ENCODE assay signal across 15 cellular contexts in genomic region chr18:44973282-44973681, GRCh38.
DNase-seq lines count a peak whose midpoint lies in the region; ATAC-seq and TF ChIP-seq lines count a peak whose summit lies in the region.
"Had no signal": no experiment of that assay in that cellular context is flagged by ENCODE, and none has a peak within 500 bp of the region (broad histone marks: within the 10 kb centered on the region; RNA-seq: fewer than 3 reads in every experiment).

No MANE protein-coding gene starts in this region.

- 95% methylated on average over 2 of the region's 2 CpGs for WGBS in liver

- no peak overlapping the region for H2AFZ ChIP-seq in GM23338

- no peak overlapping the region for H3K4me2 ChIP-seq in GM23338

- H3K4me3 Mint-ChIP-seq in GM23338: no peak overlapping the region
- H3K4me3 Mint-ChIP-seq: nephron had no signal

- no peak overlapping the region for H3K9ac ChIP-seq in liver (ENCODE audit: low read depth in 1 of 2, low read length in 2 of 2)

- no peak overlapping the region for H3K27ac Mint-ChIP-seq in GM23338
- H3K27ac Mint-ChIP-seq: nephron had no signal

- TF ChIP-seq CTCF in GM23338 (conservative IDR thresholded peaks at IDR 0.05; ENCODE audit: low read depth in 2 of 2) (peak; percentile 59 to 61), astrocyte of the spinal cord (IDR thresholded peaks at IDR 0.05; ENCODE audit: low read depth, low read length) (peak; percentile 35), liver (IDR thresholded peaks at IDR 0.05; ENCODE audit: low read depth, low read length, missing input control) (peak; percentile 18)

- peaks cover 9% of the 10 kb centered on the region; the same call in 1 of the 2 replicates for H3K4me1 ChIP-seq in GM23338 (ENCODE audit: insufficient read depth)
- peaks cover 0 to 10% (median 0%) of the 10 kb centered on the region in 4 donors for H3K4me1 ChIP-seq in liver (ENCODE audit: control insufficient read depth in 4 of 4, insufficient read depth in 4 of 4, low read length in 3 of 4)

- H3K4me1 Mint-ChIP-seq in GM23338: peaks cover 24% of the 10 kb centered on the region

- H3K9me3 Mint-ChIP-seq in GM23338: no peaks in the 10 kb centered on the region
- H3K9me3 Mint-ChIP-seq: nephron had no signal

- no peak overlapping the region for H3K4me3 ChIP-seq in GM23338
- no peak overlapping the region for H3K4me3 ChIP-seq in astrocyte of the spinal cord (ENCODE audit: low read depth, low read length)
- H3K4me3 ChIP-seq in liver (ENCODE audit: low read depth in 1 of 3, low read length in 3 of 3): no peak overlapping the region
- H3K4me3 ChIP-seq: K562 had no signal

- no peaks in the 10 kb centered on the region for H3F3A ChIP-seq in GM23338 (replicated peaks; ENCODE audit: low read depth)

- peak; percentile 52 to 62 for TF ChIP-seq RAD21 in liver (IDR thresholded peaks at IDR 0.05)

- H3K27me3 Mint-ChIP-seq in GM23338 (ENCODE audit: insufficient read depth, low read depth, poor library complexity): peaks cover 5% of the 10 kb centered on the region

- H3K9me3 ChIP-seq in liver (ENCODE audit: control insufficient read depth in 4 of 4, low read length in 3 of 4): no peaks in the 10 kb centered on the region

- H3K36me3 ChIP-seq in GM23338 (ENCODE audit: insufficient read depth) (no peaks in the 10 kb centered on the region), liver (ENCODE audit: control insufficient read depth in 4 of 4, insufficient read depth in 3 of 4, low read depth in 1 of 4, low read length in 3 of 4) (no peaks in the 10 kb centered on the region)

- H3K27ac ChIP-seq in GM23338 (ENCODE audit: low read depth) (no peak overlapping the region), liver (ENCODE audit: low read depth in 1 of 2, low read length in 2 of 2) (no peak overlapping the region)
- H3K27ac ChIP-seq: 22Rv1 had no signal

- H4K20me1 ChIP-seq in GM23338 (replicated peaks; ENCODE audit: insufficient read depth): no peaks in the 10 kb centered on the region

- no peaks in the 10 kb centered on the region for H3K79me2 ChIP-seq in GM23338 (replicated peaks; ENCODE audit: insufficient read depth)

- H3K36me3 Mint-ChIP-seq in GM23338 (ENCODE audit: low read depth): no peaks in the 10 kb centered on the region

- peak; percentile 31 for DNase-seq in DMS 273 (lab: John Stamatoyannopoulos, UW; ENCODE audit: unreplicated experiment)
- DNase-seq in DMS 273 treated with DMSO at 0.1 percent for 48 hours (lab: John Stamatoyannopoulos, UW): no peak
- DNase-seq in GM23338 (ENCODE audit: low spot score): peak; percentile 51
- peak; percentile 30 for DNase-seq in astrocyte of the spinal cord (ENCODE audit: low read depth, low spot score)
- no peak for DNase-seq in AML-193 (lab: John Stamatoyannopoulos, UW)
- DNase-seq: H7; NCI-H226; SHP77 treated with DMSO at 0.1 percent for 48 hours; stimulated activated naive CD4-positive, alpha-beta T cell had no signal

- ATAC-seq in GM23338 (peak; percentile 75), HG02970 (IDR thresholded peaks at IDR 0.05; ENCODE audit: low FRiP score, unreplicated experiment) (no peak), GM21825 (IDR thresholded peaks at IDR 0.05; ENCODE audit: unreplicated experiment) (no peak)
- ATAC-seq: K562 had no signal

- in situ Hi-C loops in astrocyte of the spinal cord (cut with HindIII; ENCODE audit: low sequenced_read_pairs): no loop called here

- H3K9me2 ChIP-seq in GM23338 (ENCODE audit: insufficient read depth): no peaks in the 10 kb centered on the region

- H3K27me3 ChIP-seq in GM23338 (ENCODE audit: insufficient read depth) (no peaks in the 10 kb centered on the region), liver (ENCODE audit: control insufficient read depth in 4 of 4, insufficient read depth in 4 of 4, low read length in 3 of 4) (no peaks in the 10 kb centered on the region)

TF ChIP-seq in GM23338, 12 proteins besides CTCF, POLR2A, EP300 and RAD21 (continues in another document):
- TF ChIP-seq CREB1 (CRISPR knock-in tag; IDR thresholded peaks at IDR 0.05; ENCODE audit: low read depth) (no peak), POLR2AphosphoS5 (IDR thresholded peaks at IDR 0.05; ENCODE audit: low read depth) (no peak)

TF ChIP-seq in liver, 16 proteins besides CTCF, POLR2A, EP300 and RAD21:
- TF ChIP-seq ATF3 (IDR thresholded peaks at IDR 0.05): no peak
- no peak for TF ChIP-seq FOXA1 (IDR thresholded peaks at IDR 0.05)
- no peak for TF ChIP-seq JUND (IDR thresholded peaks at IDR 0.05)
- TF ChIP-seq NR2F2 (IDR thresholded peaks at IDR 0.05): no peak

Comparison
In these comparisons a context has a peak if more than half of its experiments do, and no peak if none do; other contexts are left out.
1. DNase-seq: peak in DMS 273 (single experiment), GM23338 (single experiment) and astrocyte of the spinal cord (single experiment); none in DMS 273 treated with DMSO at 0.1 percent for 48 hours (single experiment) and AML-193 (0 of 2).
2. Peak in every context shown above with its lines, with median percentiles within 50 percentile points of each other: CTCF ChIP-seq.